1 cellular context compared by ENCODE assay signal in the genomic region with DNA sequence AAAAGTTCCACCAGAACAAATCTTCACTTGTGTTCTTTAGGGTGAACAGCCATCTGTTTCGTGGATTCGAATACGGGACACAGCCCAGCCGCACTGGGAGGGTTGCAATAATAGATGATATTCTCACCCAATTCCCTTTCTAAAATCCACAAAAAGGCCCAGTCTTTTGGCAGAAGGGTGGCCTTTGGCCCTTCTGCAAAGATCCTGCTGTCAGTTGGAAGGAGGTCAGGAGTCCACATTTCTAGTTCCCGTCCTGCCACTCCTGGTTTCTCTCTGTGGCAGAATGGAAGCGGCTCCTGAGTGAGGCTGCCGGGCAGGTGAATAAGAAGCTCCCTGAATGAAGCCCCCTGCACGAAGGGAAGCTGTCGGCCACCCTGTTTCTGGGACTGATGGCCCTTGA.
TF ChIP-seq lines count a peak whose summit lies in the region.

No MANE protein-coding gene starts in this region.

TF ChIP-seq in IMR-90, 13 proteins besides CTCF, POLR2A, EP300 and RAD21 (continued from another document):
- TF ChIP-seq, protein P1, sequence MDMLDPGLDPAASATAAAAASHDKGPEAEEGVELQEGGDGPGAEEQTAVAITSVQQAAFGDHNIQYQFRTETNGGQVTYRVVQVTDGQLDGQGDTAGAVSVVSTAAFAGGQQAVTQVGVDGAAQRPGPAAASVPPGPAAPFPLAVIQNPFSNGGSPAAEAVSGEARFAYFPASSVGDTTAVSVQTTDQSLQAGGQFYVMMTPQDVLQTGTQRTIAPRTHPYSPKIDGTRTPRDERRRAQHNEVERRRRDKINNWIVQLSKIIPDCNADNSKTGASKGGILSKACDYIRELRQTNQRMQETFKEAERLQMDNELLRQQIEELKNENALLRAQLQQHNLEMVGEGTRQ (IDR thresholded peaks at IDR 0.05; ENCODE audit: low read depth, low read length) = no peak
- TF ChIP-seq MAZ (IDR thresholded peaks at IDR 0.05; ENCODE audit: borderline replicate concordance, low read depth, low read length) (no peak), RFX5 (IDR thresholded peaks at IDR 0.05; ENCODE audit: low read depth, low read length) (no peak), MXI1 (IDR thresholded peaks at IDR 0.05; ENCODE audit: borderline replicate concordance, low read depth, low read length) (no peak), CHD1 (IDR thresholded peaks at IDR 0.05; ENCODE audit: low read depth, low read length) (no peak), CEBPB (IDR thresholded peaks at IDR 0.05; ENCODE audit: low read depth, low read length) (no peak)
TF ChIP-seq in IMR-90: peak in this region for 0.
